Comparison of ENCODE assay signal across 11 cellular contexts in the genomic region with DNA sequence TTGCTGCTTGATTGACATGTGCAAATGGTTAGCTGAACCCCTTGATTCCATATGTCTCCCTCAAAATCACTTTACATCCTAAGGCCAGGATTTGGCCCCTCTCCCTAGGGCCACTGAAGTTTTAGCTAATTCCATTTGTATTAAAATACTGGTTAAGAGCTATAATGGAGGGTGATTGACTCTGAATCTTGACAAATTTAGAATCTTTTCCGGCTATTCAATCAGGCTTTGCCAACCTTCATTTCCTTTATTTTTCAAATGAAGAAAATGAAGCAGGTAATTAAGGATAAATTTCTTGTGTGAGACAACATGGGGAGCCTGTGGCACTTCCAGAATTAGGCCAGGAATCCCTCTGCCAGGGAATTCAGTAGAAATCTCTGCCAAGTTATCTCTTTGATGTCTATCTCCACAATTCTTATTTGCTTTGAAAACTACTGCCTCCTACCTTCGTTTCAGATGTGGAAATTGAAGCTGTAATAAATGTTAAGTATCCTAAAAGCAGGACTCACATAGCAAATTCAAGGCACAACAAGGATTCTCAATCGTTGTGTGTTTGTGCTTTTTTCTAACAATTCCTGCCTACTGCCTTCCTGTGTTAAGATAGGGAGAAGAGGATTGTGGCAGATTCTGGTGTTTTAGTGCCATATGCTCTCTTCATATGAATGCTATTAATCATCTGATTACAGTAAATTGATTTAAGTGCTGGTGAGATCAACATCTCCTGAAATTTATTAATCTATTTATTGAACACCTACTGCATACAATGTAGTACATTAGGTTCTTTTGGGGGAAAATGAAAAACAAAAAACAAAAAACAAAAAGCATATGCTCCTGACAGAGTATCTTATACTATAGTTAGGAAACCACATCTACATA.
"Had no signal": no experiment of that assay in that cellular context is flagged by ENCODE, and none has a peak within 500 bp of the region (broad histone marks: within the 10 kb centered on the region; RNA-seq: fewer than 3 reads in every experiment).

No MANE protein-coding gene starts in this region.

- DNase-seq: activated B cell treated with CpG ODN at 0.5 μM for 24 hours; activated CD4-positive, alpha-beta T cell treated with anti-CD3 and anti-CD28 coated beads, Interleukin-2, amount 10 ng/mL, durations not matched to agents 24 days and 14 days; activated naive CD4-positive, alpha-beta T cell treated with anti-CD3 and anti-CD28 coated beads for 36 hours; erythroblast; hypothalamus; mammary epithelial cell; occipital lobe; psoas muscle; right lobe of liver; stimulated activated CD4-positive, alpha-beta T cell treated with anti-CD3 and anti-CD28 coated beads, Interleukin-2, amount 100 ng/mL, for 48 hours; stimulated activated naive CD8-positive, alpha-beta T cell treated with anti-CD3 and anti-CD28 coated beads, Interleukin-15, Interleukin-2, amounts not matched to agents 100 U/mL and 50 U/mL, for 24 hours had no signal

- H3K4me1 ChIP-seq: right lobe of liver had no signal

- H3K27ac ChIP-seq: psoas muscle had no signal

- H3K27me3 ChIP-seq: right lobe of liver had no signal

- H3K9me3 ChIP-seq: psoas muscle, right lobe of liver had no signal

- H3K36me3 ChIP-seq: right lobe of liver had no signal

- H3K4me3 ChIP-seq: psoas muscle, right lobe of liver had no signal

- ATAC-seq: stimulated activated naive CD8-positive, alpha-beta T cell treated with anti-CD3 and anti-CD28 coated beads, Interleukin-15, Interleukin-2, amounts not matched to agents 100 U/mL and 50 U/mL, for 24 hours had no signal
